ENCODE assay signal across 24 cellular contexts in genomic region chr4:163959932-163960331, GRCh38.
"Had no signal": no experiment of that assay in that cellular context is flagged by ENCODE, and none has a peak within 500 bp of the region (broad histone marks: within the 10 kb centered on the region; RNA-seq: fewer than 3 reads in every experiment).

No MANE protein-coding gene starts in this region.

- H3K27me3 ChIP-seq: MG63, SJCRH30 had no signal

- H3K36me3 ChIP-seq: MG63, SJCRH30 had no signal

- H3K27ac ChIP-seq: RWPE1, SJCRH30 had no signal

- H3K4me1 ChIP-seq: SJCRH30 had no signal

- H3K4me3 ChIP-seq: K562, MG63, SJCRH30 had no signal

- FAIRE-seq: K562 had no signal

- ATAC-seq: K562, Panc1, PC-3, SK-N-SH treated with all-trans-retinoic acid at 6 μM for 48 hours had no signal

- DNase-seq: IMR-90, MG63, NCI-H1092, NCI-H1105 treated with DMSO at 0.1 percent for 48 hours, NCI-H1417 treated with DMSO at 0.1 percent for 48 hours, NCI-H146, NCI-H1694 treated with DMSO at 0.1 percent for 48 hours, NCI-H2029, NCI-H2081 treated with DMSO at 0.1 percent for 48 hours, NCI-H2171, NCI-H226, NCI-H446, NCI-H510A, NCI-H524 treated with DMSO at 0.1 percent for 48 hours, NCI-H69, NCI-H774, PC-3, SHP77 treated with DMSO at 0.1 percent for 48 hours, SJCRH30, T-helper 1 cell had no signal

- H3K9me3 ChIP-seq: MG63, SJCRH30 had no signal
